12 cellular contexts compared by ENCODE assay signal in genomic region chr10:109915566-109915965, GRCh38. TPM values are rescaled to one million over a fixed set of nuclear protein-coding genes. Genes with fewer than 3 reads are reported as not detected.
DNase-seq lines count a peak whose midpoint lies in the region; ATAC-seq, FAIRE-seq and TF ChIP-seq lines count a peak whose summit lies in the region.
"Had no signal": no experiment of that assay in that cellular context is flagged by ENCODE, and none has a peak within 500 bp of the region (broad histone marks: within the 10 kb centered on the region; RNA-seq: fewer than 3 reads in every experiment).

No MANE protein-coding gene starts in this region.

- H3K79me2 ChIP-seq in KMS-11 (ENCODE audit: insufficient read depth, low read depth): peaks cover 73% of the 10 kb centered on the region; the same call in 1 of the 2 replicates
- peaks cover 77% of the 10 kb centered on the region for H3K79me2 ChIP-seq in astrocyte (ENCODE audit: insufficient read depth, low read length)
- H3K79me2 ChIP-seq in osteoblast (ENCODE audit: insufficient read depth, low read length): peaks cover 81% of the 10 kb centered on the region

- no peak for FAIRE-seq in astrocyte (lab: Jason Lieb, UNC)

- H3K4me2 ChIP-seq in KMS-11 (peak overlapping the region; percentile 83), astrocyte (ENCODE audit: low read length) (peak overlapping the region; percentile 63), osteoblast (ENCODE audit: insufficient read depth, low read length) (no peak overlapping the region)

- H3K27ac Mint-ChIP-seq in Caco-2 (ENCODE audit: unreplicated experiment) (peak overlapping the region; percentile 74), astrocyte (ENCODE audit: unreplicated experiment) (peak overlapping the region; percentile 99)

- H3K36me3 ChIP-seq in Caco-2 (ENCODE audit: control insufficient read depth, insufficient read depth, low read length): no peaks in the 10 kb centered on the region
- H3K36me3 ChIP-seq in KMS-11 (ENCODE audit: insufficient read depth): no peaks in the 10 kb centered on the region; the same call in 1 of the 2 replicates
- peaks cover 2% of the 10 kb centered on the region for H3K36me3 ChIP-seq in astrocyte (ENCODE audit: insufficient read depth, low read length)
- H3K36me3 ChIP-seq in osteoblast (ENCODE audit: insufficient read depth, low read length): peaks cover 7% of the 10 kb centered on the region

- POLR2A ChIA-PET in Caco-2 (lab: Charles Lee): no interaction called here

- H3K4me3 ChIP-seq in Caco-2 (ENCODE audit: low read depth, low read length) (no peak overlapping the region), KMS-11 (IDR thresholded peaks at IDR 0.05; ENCODE audit: insufficient read depth, low read depth, low read length) (no peak overlapping the region), astrocyte (ENCODE audit: insufficient read depth, low read depth, low read length) (no peak overlapping the region), osteoblast (ENCODE audit: insufficient read depth, low read length) (no peak overlapping the region), dorsolateral prefrontal cortex (no peak overlapping the region)
- H3K4me3 ChIP-seq: SJCRH30 had no signal

- H4K20me1 ChIP-seq in KMS-11 (ENCODE audit: insufficient read depth) (no peaks in the 10 kb centered on the region), astrocyte (ENCODE audit: insufficient read depth, low read length) (peaks cover 39% of the 10 kb centered on the region), osteoblast (ENCODE audit: insufficient read depth, low read length) (peaks cover 11% of the 10 kb centered on the region)

- ATAC-seq in GM18868 (IDR thresholded peaks at IDR 0.05; ENCODE audit: unreplicated experiment) (no peak), left colon (no peak)

- H3K27ac ChIP-seq in KMS-11: peak overlapping the region; percentile 67
- H3K27ac ChIP-seq in astrocyte (ENCODE audit: low read depth, low read length): peak overlapping the region; percentile 41
- H3K27ac ChIP-seq in osteoblast (ENCODE audit: low read depth, low read length): peak overlapping the region; percentile 68
- no peak overlapping the region for H3K27ac ChIP-seq in dorsolateral prefrontal cortex
- H3K27ac ChIP-seq: SJCRH30 had no signal

- BruUV-seq in Caco-2 (replicated peaks; lab: Mats Ljungman, UMichigan): no TSS peak

- CTCF ChIA-PET in Caco-2 (lab: Charles Lee): interaction anchor here (1.0 kb wide), 1 partner anchor 31 kb away, joined by 4 read pairs; no protein-coding TSS in a partner anchor

- H3K4me1 ChIP-seq in Caco-2 (peaks cover 49% of the 10 kb centered on the region), KMS-11 (ENCODE audit: low read depth, poor library complexity, severe bottlenecking) (peaks cover 78% of the 10 kb centered on the region), astrocyte (ENCODE audit: insufficient read depth, low read length) (peaks cover 28% of the 10 kb centered on the region), osteoblast (ENCODE audit: insufficient read depth, low read length) (peaks cover 31% of the 10 kb centered on the region)

- TF ChIP-seq CTCF in Caco-2 (IDR thresholded peaks at IDR 0.05; ENCODE audit: insufficient read depth in 1 of 2, low read depth in 1 of 2, low read length in 1 of 2, severe bottlenecking in 1 of 2, unreplicated experiment in 1 of 2) (no peak), KMS-11 (conservative IDR thresholded peaks at IDR 0.05; ENCODE audit: low read depth, low read length) (no peak), astrocyte (IDR thresholded peaks at IDR 0.05; ENCODE audit: insufficient read depth, low read depth, low read length) (no peak), osteoblast (IDR thresholded peaks at IDR 0.05; ENCODE audit: extremely low read depth, low read depth, low read length) (no peak), dorsolateral prefrontal cortex (IDR thresholded peaks at IDR 0.05 in 54 of 56, conservative IDR thresholded peaks at IDR 0.05 in 2 of 56; ENCODE audit: low read depth in 1 of 56, partially characterized antibody in 56 of 56) (no peak)

- H3K9me3 ChIP-seq in Caco-2 (peaks cover 2% of the 10 kb centered on the region; the same call in 1 of the 2 replicates), astrocyte (ENCODE audit: insufficient read depth, low read depth, low read length) (no peaks in the 10 kb centered on the region), osteoblast (ENCODE audit: low read depth, low read length) (no peaks in the 10 kb centered on the region)
- H3K9me3 ChIP-seq: SJCRH30 had no signal

- H3K9me3 Mint-ChIP-seq in Caco-2 (ENCODE audit: unreplicated experiment) (peaks cover 10% of the 10 kb centered on the region), astrocyte (ENCODE audit: unreplicated experiment) (no peaks in the 10 kb centered on the region)

- H2AFZ ChIP-seq in KMS-11 (ENCODE audit: low read depth) (no peak overlapping the region), astrocyte (ENCODE audit: low read depth, low read length) (no peak overlapping the region), osteoblast (ENCODE audit: low read length) (no peak overlapping the region)

- peaks cover 32% of the 10 kb centered on the region for H3K4me1 Mint-ChIP-seq in Caco-2 (ENCODE audit: low read depth, unreplicated experiment)
- H3K4me1 Mint-ChIP-seq in astrocyte (ENCODE audit: low read depth, unreplicated experiment): peaks cover 43% of the 10 kb centered on the region

- no peak for DNase-seq in Caco-2
- DNase-seq in astrocyte (ENCODE audit: low read depth): peak; percentile 46
- DNase-seq in osteoblast (ENCODE audit: insufficient read length, low spot score, missing footprints): no peak
- DNase-seq in putamen (ENCODE audit: low spot score): no peak
- no peak for DNase-seq in dorsolateral prefrontal cortex
- no peak for DNase-seq in left colon
- DNase-seq: activated CD4-positive, CD25-positive, alpha-beta regulatory T cell treated with anti-CD3 and anti-CD28 coated beads, Interleukin-2, amount 50 U/mL, for 72 hours; DMS79 treated with DMSO at 0.1 percent for 48 hours; erythroblast; SJCRH30 had no signal

- H3K27me3 Mint-ChIP-seq in Caco-2 (ENCODE audit: insufficient read depth, unreplicated experiment) (no peaks in the 10 kb centered on the region), astrocyte (ENCODE audit: low read depth, unreplicated experiment) (no peaks in the 10 kb centered on the region)

- H3K9ac ChIP-seq in KMS-11: peak overlapping the region; percentile 20; the same call in 1 of the 2 replicates
- no peak overlapping the region for H3K9ac ChIP-seq in astrocyte (ENCODE audit: low read length)

- peak overlapping the region; percentile 53 for H3K4me3 Mint-ChIP-seq in Caco-2 (ENCODE audit: unreplicated experiment)
- H3K4me3 Mint-ChIP-seq in astrocyte (ENCODE audit: unreplicated experiment): peak overlapping the region; percentile 43

- intact Hi-C loops in Caco-2 (cut with micrococcal nuclease; ENCODE audit: unreplicated experiment) (loop anchor here (2.0 kb wide), 1 partner anchor 31 kb away; no protein-coding TSS in a partner anchor), dorsolateral prefrontal cortex (cut with DNase I) (no loop called here), left colon (cut with DNase I, micrococcal nuclease) (no loop called here)

- no peaks in the 10 kb centered on the region for H3K27me3 ChIP-seq in Caco-2 (replicated peaks; ENCODE audit: control insufficient read depth, insufficient read depth, low read length)
- no peaks in the 10 kb centered on the region for H3K27me3 ChIP-seq in KMS-11 (ENCODE audit: insufficient read depth, low read depth)
- no peaks in the 10 kb centered on the region for H3K27me3 ChIP-seq in astrocyte (ENCODE audit: insufficient read depth, low read length)
- H3K27me3 ChIP-seq in osteoblast (ENCODE audit: insufficient read depth, low read length): no peaks in the 10 kb centered on the region
- H3K27me3 ChIP-seq in dorsolateral prefrontal cortex: no peaks in the 10 kb centered on the region
- H3K27me3 ChIP-seq: SJCRH30 had no signal

- H3K36me3 Mint-ChIP-seq in Caco-2 (ENCODE audit: insufficient read depth, unreplicated experiment) (peaks cover 48% of the 10 kb centered on the region), astrocyte (ENCODE audit: low read depth, unreplicated experiment) (peaks cover 11% of the 10 kb centered on the region)

RNA-seq across cellular contexts. Expression of gene XPNPEP1, which starts 7.7 kb away (rescaled TPM):
- 76.6 and 92.4 TPM in 2 replicates for total RNA-seq in Caco-2 (2022)
- total RNA-seq in astrocyte: 100 and 104 TPM in 2 replicates
- 123 and 140 TPM in 2 replicates for total RNA-seq in osteoblast
- 10 to 100 TPM; 42.7 to 96.7 (median 63.5) TPM for total RNA-seq in dorsolateral prefrontal cortex
- 100 to 1,000 TPM in 1 of 2 donors, 10 to 100 TPM in 1; 77.5 to 115 TPM for total RNA-seq in left colon

Comparison
In these comparisons a context has a peak if more than half of its experiments do, and no peak if none do; other contexts are left out.
1. H3K27ac ChIP-seq: peak in KMS-11 (single experiment), astrocyte (single experiment) and osteoblast (single experiment); none in dorsolateral prefrontal cortex (0 of 59).